19 cellular contexts compared by ENCODE assay signal in genomic region chr6:40400738-40401137, GRCh38.
DNase-seq lines count a peak whose midpoint lies in the region; ATAC-seq and TF ChIP-seq lines count a peak whose summit lies in the region.
"Had no signal": no experiment of that assay in that cellular context is flagged by ENCODE, and none has a peak within 500 bp of the region (broad histone marks: within the 10 kb centered on the region; RNA-seq: fewer than 3 reads in every experiment).

No MANE protein-coding gene starts in this region.

- POLR2A ChIA-PET in activated CD4-positive, alpha-beta T cell treated with anti-CD3 and anti-CD28 coated beads, Interleukin-2, amount 10 ng/mL, durations not matched to agents 7 days and 5 days (lab: Charles Lee): no interaction called here
- POLR2A ChIA-PET in activated CD4-positive, alpha-beta T cell treated with anti-CD3 and anti-CD28 coated beads for 36 hours (lab: Charles Lee): no interaction called here
- POLR2A ChIA-PET in activated naive CD8-positive, alpha-beta T cell treated with anti-CD3 and anti-CD28 coated beads, Interleukin-2, amount 10 ng/mL, durations not matched to agents 7 days and 5 days (lab: Charles Lee): no interaction called here
- POLR2A ChIA-PET in HEK293 (lab: Yijun Ruan, JAX): no interaction called here

- TF ChIP-seq CTCF in C4-2B (conservative IDR thresholded peaks at IDR 0.05) (no peak), HEK293 (tag by site-specific recombination; IDR thresholded peaks at IDR 0.05) (no peak)

- no peak overlapping the region for H3K4me3 ChIP-seq in HEK293 (ENCODE audit: low read depth, low read length)
- H3K4me3 ChIP-seq: A549; BLaER1 treated with 17β-estradiol and CSF1 and Interleukin-3, amounts not matched to agents 10 nM and 100 nM; GM23248 had no signal

- H3K4me1 Mint-ChIP-seq in activated CD4-positive, alpha-beta T cell treated with anti-CD3 and anti-CD28 coated beads, Interleukin-2, amount 10 ng/mL, durations not matched to agents 7 days and 5 days: peaks cover 17% of the 10 kb centered on the region
- H3K4me1 Mint-ChIP-seq in activated CD4-positive, alpha-beta T cell treated with anti-CD3 and anti-CD28 coated beads for 36 hours: peaks cover 4% of the 10 kb centered on the region
- peaks cover 8% of the 10 kb centered on the region for H3K4me1 Mint-ChIP-seq in activated naive CD8-positive, alpha-beta T cell treated with anti-CD3 and anti-CD28 coated beads, Interleukin-2, amount 10 ng/mL, durations not matched to agents 7 days and 5 days
- H3K4me1 Mint-ChIP-seq in activated naive CD8-positive, alpha-beta T cell treated with anti-CD3 and anti-CD28 coated beads for 36 hours: no peaks in the 10 kb centered on the region
- H3K4me1 Mint-ChIP-seq: CD4-positive, alpha-beta memory T cell had no signal

- H3K27ac Mint-ChIP-seq in activated CD4-positive, alpha-beta T cell treated with anti-CD3 and anti-CD28 coated beads, Interleukin-2, amount 10 ng/mL, durations not matched to agents 7 days and 5 days: peak overlapping the region; percentile 51
- H3K27ac Mint-ChIP-seq in activated CD4-positive, alpha-beta T cell treated with anti-CD3 and anti-CD28 coated beads for 36 hours: no peak overlapping the region
- H3K27ac Mint-ChIP-seq in activated naive CD8-positive, alpha-beta T cell treated with anti-CD3 and anti-CD28 coated beads, Interleukin-2, amount 10 ng/mL, durations not matched to agents 7 days and 5 days: peak overlapping the region; percentile 10
- no peak overlapping the region for H3K27ac Mint-ChIP-seq in activated naive CD8-positive, alpha-beta T cell treated with anti-CD3 and anti-CD28 coated beads for 36 hours

- H3K9me3 Mint-ChIP-seq in activated CD4-positive, alpha-beta T cell treated with anti-CD3 and anti-CD28 coated beads, Interleukin-2, amount 10 ng/mL, durations not matched to agents 7 days and 5 days: peaks cover 11% of the 10 kb centered on the region
- H3K9me3 Mint-ChIP-seq in activated CD4-positive, alpha-beta T cell treated with anti-CD3 and anti-CD28 coated beads for 36 hours (ENCODE audit: low read depth): no peaks in the 10 kb centered on the region
- H3K9me3 Mint-ChIP-seq in activated naive CD8-positive, alpha-beta T cell treated with anti-CD3 and anti-CD28 coated beads, Interleukin-2, amount 10 ng/mL, durations not matched to agents 7 days and 5 days: peaks cover 11% of the 10 kb centered on the region
- no peaks in the 10 kb centered on the region for H3K9me3 Mint-ChIP-seq in activated naive CD8-positive, alpha-beta T cell treated with anti-CD3 and anti-CD28 coated beads for 36 hours
- H3K9me3 Mint-ChIP-seq: CD4-positive, alpha-beta memory T cell had no signal

- peaks cover 9% of the 10 kb centered on the region for H3K36me3 Mint-ChIP-seq in activated CD4-positive, alpha-beta T cell treated with anti-CD3 and anti-CD28 coated beads, Interleukin-2, amount 10 ng/mL, durations not matched to agents 7 days and 5 days (ENCODE audit: low read depth)
- H3K36me3 Mint-ChIP-seq in activated CD4-positive, alpha-beta T cell treated with anti-CD3 and anti-CD28 coated beads for 36 hours (ENCODE audit: low read depth): no peaks in the 10 kb centered on the region
- peaks cover 4% of the 10 kb centered on the region for H3K36me3 Mint-ChIP-seq in activated naive CD8-positive, alpha-beta T cell treated with anti-CD3 and anti-CD28 coated beads, Interleukin-2, amount 10 ng/mL, durations not matched to agents 7 days and 5 days
- H3K36me3 Mint-ChIP-seq in activated naive CD8-positive, alpha-beta T cell treated with anti-CD3 and anti-CD28 coated beads for 36 hours: no peaks in the 10 kb centered on the region
- H3K36me3 Mint-ChIP-seq: CD4-positive, alpha-beta memory T cell had no signal

- peak overlapping the region; percentile 98 for H3K27ac ChIP-seq in C4-2B
- no peak overlapping the region for H3K27ac ChIP-seq in HEK293 (ENCODE audit: extremely low read depth, low read depth, low read length)
- H3K27ac ChIP-seq: A549; BLaER1 treated with 17β-estradiol and CSF1 and Interleukin-3, amounts not matched to agents 10 nM and 100 nM; GM23248 had no signal

- H3K9me3 ChIP-seq in HEK293 (ENCODE audit: control insufficient read depth, insufficient read depth, low read depth, low read length): no peaks in the 10 kb centered on the region
- H3K9me3 ChIP-seq: A549, BE2C had no signal

- ATAC-seq in activated CD4-positive, alpha-beta T cell treated with anti-CD3 and anti-CD28 coated beads for 36 hours: no peak
- no peak for ATAC-seq in activated naive CD8-positive, alpha-beta T cell treated with anti-CD3 and anti-CD28 coated beads, Interleukin-2, amount 10 ng/mL, durations not matched to agents 7 days and 5 days (ENCODE audit: low read depth)
- ATAC-seq: A549 had no signal

- H3K4me3 Mint-ChIP-seq in activated CD4-positive, alpha-beta T cell treated with anti-CD3 and anti-CD28 coated beads, Interleukin-2, amount 10 ng/mL, durations not matched to agents 7 days and 5 days: no peak overlapping the region
- H3K4me3 Mint-ChIP-seq in activated CD4-positive, alpha-beta T cell treated with anti-CD3 and anti-CD28 coated beads for 36 hours: no peak overlapping the region
- no peak overlapping the region for H3K4me3 Mint-ChIP-seq in activated naive CD8-positive, alpha-beta T cell treated with anti-CD3 and anti-CD28 coated beads, Interleukin-2, amount 10 ng/mL, durations not matched to agents 7 days and 5 days
- H3K4me3 Mint-ChIP-seq in activated naive CD8-positive, alpha-beta T cell treated with anti-CD3 and anti-CD28 coated beads for 36 hours: no peak overlapping the region
- H3K4me3 Mint-ChIP-seq: CD4-positive, alpha-beta memory T cell had no signal

- H3K4me1 ChIP-seq in HEK293 (ENCODE audit: control insufficient read depth, insufficient read depth, low read length): no peaks in the 10 kb centered on the region; the same call in 1 of the 2 replicates
- H3K4me1 ChIP-seq: A549; BLaER1 treated with 17β-estradiol and CSF1 and Interleukin-3, amounts not matched to agents 10 nM and 100 nM had no signal

- no peaks in the 10 kb centered on the region for H3K36me3 ChIP-seq in HEK293 (ENCODE audit: control insufficient read depth in 2 of 2, insufficient read depth in 1 of 2, low read length in 2 of 2)
- H3K36me3 ChIP-seq: BE2C; BLaER1 treated with 17β-estradiol and CSF1 and Interleukin-3, amounts not matched to agents 10 nM and 100 nM had no signal

- CTCF ChIA-PET in activated CD4-positive, alpha-beta T cell treated with anti-CD3 and anti-CD28 coated beads, Interleukin-2, amount 10 ng/mL, durations not matched to agents 7 days and 5 days (lab: Charles Lee): interaction anchor here (0.7 kb wide), 1 partner anchor 929 kb away, joined by 3 read pairs; no protein-coding TSS in a partner anchor
- CTCF ChIA-PET in activated CD4-positive, alpha-beta T cell treated with anti-CD3 and anti-CD28 coated beads for 36 hours (lab: Charles Lee): no interaction called here
- CTCF ChIA-PET in HEK293 (lab: Yijun Ruan, JAX): no interaction called here

- no peak for DNase-seq in activated CD4-positive, alpha-beta T cell treated with anti-CD3 and anti-CD28 coated beads, Interleukin-2, amount 10 ng/mL, durations not matched to agents 7 days and 5 days
- no peak for DNase-seq in activated CD4-positive, alpha-beta T cell treated with anti-CD3 and anti-CD28 coated beads for 36 hours
- no peak for DNase-seq in activated naive CD8-positive, alpha-beta T cell treated with anti-CD3 and anti-CD28 coated beads, Interleukin-2, amount 10 ng/mL, durations not matched to agents 7 days and 5 days
- no peak for DNase-seq in activated naive CD8-positive, alpha-beta T cell treated with anti-CD3 and anti-CD28 coated beads for 36 hours
- DNase-seq in activated naive CD4-positive, alpha-beta T cell treated with Interleukin-2 at 50 U/mL for 16 hours: no peak
- DNase-seq: 8988T; ACHN; AML-193; BE2C; Calu3; CD4-positive, alpha-beta memory T cell; COR-L47; GM23248; H7; HCEC 1CT had no signal

- no peaks in the 10 kb centered on the region for H3K27me3 Mint-ChIP-seq in activated CD4-positive, alpha-beta T cell treated with anti-CD3 and anti-CD28 coated beads, Interleukin-2, amount 10 ng/mL, durations not matched to agents 7 days and 5 days
- H3K27me3 Mint-ChIP-seq in activated CD4-positive, alpha-beta T cell treated with anti-CD3 and anti-CD28 coated beads for 36 hours: no peaks in the 10 kb centered on the region
- H3K27me3 Mint-ChIP-seq in activated naive CD8-positive, alpha-beta T cell treated with anti-CD3 and anti-CD28 coated beads, Interleukin-2, amount 10 ng/mL, durations not matched to agents 7 days and 5 days: no peaks in the 10 kb centered on the region
- H3K27me3 Mint-ChIP-seq in activated naive CD8-positive, alpha-beta T cell treated with anti-CD3 and anti-CD28 coated beads for 36 hours: no peaks in the 10 kb centered on the region
- H3K27me3 Mint-ChIP-seq: CD4-positive, alpha-beta memory T cell had no signal

- intact Hi-C loops in activated CD4-positive, alpha-beta T cell treated with anti-CD3 and anti-CD28 coated beads for 36 hours (cut with DNase I, micrococcal nuclease): no loop called here

TF ChIP-seq in HEK293, 187 proteins besides CTCF, POLR2A, EP300 and RAD21:
- TF ChIP-seq ZBTB49 (tag by site-specific recombination; IDR thresholded peaks at IDR 0.05; ENCODE audit: low read depth): no peak
- no peak for TF ChIP-seq ZNF785 (tag by site-specific recombination; IDR thresholded peaks at IDR 0.05)
- TF ChIP-seq ZFHX2 (tag by site-specific recombination; conservative IDR thresholded peaks at IDR 0.05): peak; percentile 74
- TF ChIP-seq ZNF76 (tag by site-specific recombination; IDR thresholded peaks at IDR 0.05; ENCODE audit: borderline replicate concordance, low read depth): no peak
- TF ChIP-seq EGR2 (tag by site-specific recombination; IDR thresholded peaks at IDR 0.05; ENCODE audit: low read depth): peak; percentile 50

Comparison
In these comparisons a context has a peak if more than half of its experiments do, and no peak if none do; other contexts are left out.
1. H3K27ac Mint-ChIP-seq: peak in activated CD4-positive, alpha-beta T cell treated with anti-CD3 and anti-CD28 coated beads, Interleukin-2, amount 10 ng/mL, durations not matched to agents 7 days and 5 days (single experiment) and activated naive CD8-positive, alpha-beta T cell treated with anti-CD3 and anti-CD28 coated beads, Interleukin-2, amount 10 ng/mL, durations not matched to agents 7 days and 5 days (single experiment); none in activated CD4-positive, alpha-beta T cell treated with anti-CD3 and anti-CD28 coated beads for 36 hours (single experiment) and activated naive CD8-positive, alpha-beta T cell treated with anti-CD3 and anti-CD28 coated beads for 36 hours (single experiment).